ENCODE assay signal across 8 cellular contexts in genomic region chr4:103091601-103092223, GRCh38. TPM values are rescaled to one million over a fixed set of nuclear protein-coding genes. Genes with fewer than 3 reads are reported as not detected.
A peak's percentile ranks its signal among the peaks of the same experiment; 100 is the strongest.
DNase-seq lines count a peak whose midpoint lies in the region; ATAC-seq and TF ChIP-seq lines count a peak whose summit lies in the region.

No MANE protein-coding gene starts in this region.

- POLR2A ChIA-PET in PC-3 (lab: Charles Lee; ENCODE audit: unreplicated experiment), result no interaction called here

- H3K36me3 Mint-ChIP-seq in stimulated activated naive B cell treated with anti-CD40 and anti-IgM and Interleukin-4, amounts not matched to agents 10 μg/mL and 1 μg/mL and 100 μg/mL, for 72 hours, result peaks cover 11 to 18% of the 10 kb centered on the region in 2 donors

- no peak overlapping the region for H3K9ac ChIP-seq in PC-3 (ENCODE audit: low read length)
- no peak overlapping the region for H3K9ac ChIP-seq in adipocyte (ENCODE audit: low read length)

- no peaks in the 10 kb centered on the region for H4K20me1 ChIP-seq in PC-3 (ENCODE audit: low read length)

- DNase-seq in activated CD4-positive, alpha-beta T cell treated with anti-CD3 and anti-CD28 coated beads for 24 hours (ENCODE audit: low read depth in 2 of 2), result peak; percentile 1 to 14
- no peak for DNase-seq in activated CD4-positive, alpha-beta T cell treated with anti-CD3 and anti-CD28 coated beads for 1 hour
- peak; percentile 62 for DNase-seq in PC-3
- peak; percentile 73 for DNase-seq in adipocyte (ENCODE audit: low read depth)
- DNase-seq in inferior parietal cortex (ENCODE audit: extremely low spot score), result peak; percentile 88
- DNase-seq in stimulated activated naive B cell treated with anti-CD40 and anti-IgM and Interleukin-4, amounts not matched to agents 10 μg/mL and 1 μg/mL and 100 μg/mL, for 72 hours, result peak; percentile 55

- no peaks in the 10 kb centered on the region for H3K27me3 ChIP-seq in PC-3 (ENCODE audit: low read length)
- no peaks in the 10 kb centered on the region for H3K27me3 ChIP-seq in adipocyte (replicated peaks; ENCODE audit: control insufficient read depth, insufficient read depth, low read length)

- ATAC-seq in GM21717 (IDR thresholded peaks at IDR 0.05; ENCODE audit: unreplicated experiment) (peak; percentile 72), PC-3 (peak; percentile 55)
- peak; percentile 82 to 85 for ATAC-seq in stimulated activated naive B cell treated with anti-CD40 and anti-IgM and Interleukin-4, amounts not matched to agents 10 μg/mL and 1 μg/mL and 100 μg/mL, for 72 hours (replicated peaks)

- TF ChIP-seq RAD21 in Ishikawa (IDR thresholded peaks at IDR 0.05; ENCODE audit: low read depth), result peak; percentile 77

- BruUV-seq in PC-3 (replicated peaks; lab: Mats Ljungman, UMichigan), result no TSS peak

- H3K9me2 ChIP-seq in PC-3 (replicated peaks; ENCODE audit: low read length), result no peaks in the 10 kb centered on the region

- no peak for TF ChIP-seq EP300 in Ishikawa (IDR thresholded peaks at IDR 0.05; ENCODE audit: borderline replicate concordance)

- H3K27ac Mint-ChIP-seq in stimulated activated naive B cell treated with anti-CD40 and anti-IgM and Interleukin-4, amounts not matched to agents 10 μg/mL and 1 μg/mL and 100 μg/mL, for 72 hours, result no peak overlapping the region

- no peak overlapping the region for H3K27ac ChIP-seq in PC-3 (ENCODE audit: low read length)

- H3K4me1 ChIP-seq in PC-3 (ENCODE audit: insufficient read depth, low read length), result no peaks in the 10 kb centered on the region
- H3K4me1 ChIP-seq in adipocyte (ENCODE audit: control insufficient read depth, insufficient read depth, low read length), result peaks cover 15% of the 10 kb centered on the region

- H3K9me3 ChIP-seq in PC-3 (ENCODE audit: low read length) (no peaks in the 10 kb centered on the region), adipocyte (ENCODE audit: control insufficient read depth, low read length) (no peaks in the 10 kb centered on the region)

- CTCF ChIA-PET in PC-3 (lab: Charles Lee), result interaction anchor here (0.6 kb wide), 2 partner anchors 18 to 85 kb away, joined by 3 read pairs; no protein-coding TSS in a partner anchor

- H3K4me1 Mint-ChIP-seq in stimulated activated naive B cell treated with anti-CD40 and anti-IgM and Interleukin-4, amounts not matched to agents 10 μg/mL and 1 μg/mL and 100 μg/mL, for 72 hours, result peaks cover 6 to 19% of the 10 kb centered on the region in 2 donors

- H3K9me3 Mint-ChIP-seq in stimulated activated naive B cell treated with anti-CD40 and anti-IgM and Interleukin-4, amounts not matched to agents 10 μg/mL and 1 μg/mL and 100 μg/mL, for 72 hours, result no peaks in the 10 kb centered on the region

- H3K79me2 ChIP-seq in PC-3 (ENCODE audit: low read length), result no peaks in the 10 kb centered on the region

- H3K27me3 Mint-ChIP-seq in stimulated activated naive B cell treated with anti-CD40 and anti-IgM and Interleukin-4, amounts not matched to agents 10 μg/mL and 1 μg/mL and 100 μg/mL, for 72 hours, result no peaks in the 10 kb centered on the region

- H3K36me3 ChIP-seq in PC-3 (ENCODE audit: low read depth, low read length) (no peaks in the 10 kb centered on the region), adipocyte (ENCODE audit: control insufficient read depth, insufficient read depth, low read length, severe bottlenecking) (peaks cover 44% of the 10 kb centered on the region)

- H3K4me3 Mint-ChIP-seq in stimulated activated naive B cell treated with anti-CD40 and anti-IgM and Interleukin-4, amounts not matched to agents 10 μg/mL and 1 μg/mL and 100 μg/mL, for 72 hours, result no peak overlapping the region

- no peak overlapping the region for H3K4me2 ChIP-seq in PC-3 (ENCODE audit: low read length)

- no peaks in the 10 kb centered on the region for H3F3A ChIP-seq in PC-3 (ENCODE audit: low read length, unreplicated experiment)

- intact Hi-C loops in PC-3 (cut with micrococcal nuclease), result loop anchor here (1.0 to 10.0 kb wide), 3 partner anchors 45 to 471 kb away; partner anchors contain the start of gene UBE2D3

- H2AFZ ChIP-seq in PC-3 (ENCODE audit: low read length), result no peak overlapping the region

- no peak overlapping the region for H3K4me3 ChIP-seq in PC-3 (ENCODE audit: low read length)
- H3K4me3 ChIP-seq in adipocyte (ENCODE audit: low read length), result no peak overlapping the region

- TF ChIP-seq CTCF in PC-3 (conservative IDR thresholded peaks at IDR 0.05; ENCODE audit: low read depth, low read length), result peak; percentile 80

TF ChIP-seq in Ishikawa, 13 proteins besides CTCF, POLR2A, EP300 and RAD21:
- TF ChIP-seq USF1 (IDR thresholded peaks at IDR 0.05) (no peak), TAF1 (IDR thresholded peaks at IDR 0.05; ENCODE audit: low read depth) (no peak), TEAD4 (IDR thresholded peaks at IDR 0.05) (no peak), ZBTB7A (IDR thresholded peaks at IDR 0.05; ENCODE audit: low read depth) (no peak), TCF12 (IDR thresholded peaks at IDR 0.05; ENCODE audit: low read depth) (no peak), REST (IDR thresholded peaks at IDR 0.05; ENCODE audit: low read depth) (no peak), NFIC (IDR thresholded peaks at IDR 0.05) (no peak), CEBPB (IDR thresholded peaks at IDR 0.05) (no peak), CREB1 (IDR thresholded peaks at IDR 0.05; ENCODE audit: low read depth) (no peak), YY1 (IDR thresholded peaks at IDR 0.05; ENCODE audit: low read depth) (no peak), FOXM1 (IDR thresholded peaks at IDR 0.05; ENCODE audit: borderline replicate concordance, low read depth) (no peak), EGR1 (IDR thresholded peaks at IDR 0.05) (no peak), MAX (IDR thresholded peaks at IDR 0.05) (no peak)

RNA-seq across cellular contexts. Expression of gene BDH2, which starts 7.9 kb away (rescaled TPM):
- total RNA-seq in PC-3 (2014; rRNA removed), result 10.5 and 16.0 TPM in 2 replicates

RNA-seq across cellular contexts. Expression of gene SLC9B2, which starts 15.2 kb away (rescaled TPM):
- total RNA-seq in PC-3 (2014; rRNA removed), result 5.5 and 13.6 TPM in 2 replicates
